In the genomic region with DNA sequence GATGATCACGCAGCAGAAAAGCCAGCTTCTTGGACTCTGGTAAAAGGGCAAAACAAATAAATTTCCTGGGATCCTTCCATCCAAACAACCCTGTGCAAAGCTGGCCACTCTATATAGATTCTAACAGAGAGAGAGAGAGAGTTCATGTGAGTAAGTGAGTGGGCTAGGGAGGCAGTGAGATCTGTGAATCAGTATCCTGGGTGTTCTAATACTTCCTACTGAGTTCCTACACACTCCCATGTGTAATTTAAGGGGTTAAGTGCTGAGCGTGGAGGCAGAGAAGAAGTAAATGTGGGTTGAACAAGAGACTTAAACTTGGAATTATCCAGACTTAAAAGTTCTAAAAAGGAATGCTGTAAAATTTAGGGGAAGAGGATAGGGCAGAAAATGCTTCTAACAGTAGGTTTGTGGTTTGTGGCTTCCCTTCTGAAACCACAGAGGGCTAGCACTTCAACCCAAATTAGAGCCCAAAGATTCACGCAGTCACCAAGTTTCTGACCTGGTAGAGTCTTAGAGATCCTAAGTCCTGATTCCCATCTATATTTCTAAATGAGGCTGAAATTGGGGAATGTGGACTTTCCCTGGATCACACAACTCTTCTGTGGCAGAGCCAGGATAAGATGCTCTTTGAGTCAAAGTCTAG, we compare ENCODE assay signal across 8 cellular contexts.
DNase-seq lines count a peak whose midpoint lies in the region; ATAC-seq and TF ChIP-seq lines count a peak whose summit lies in the region.
"Had no signal": no experiment of that assay in that cellular context is flagged by ENCODE, and none has a peak within 500 bp of the region (broad histone marks: within the 10 kb centered on the region; RNA-seq: fewer than 3 reads in every experiment).

No MANE protein-coding gene starts in this region.

- peaks cover 21% of the 10 kb centered on the region for H3K4me1 ChIP-seq in smooth muscle cell (ENCODE audit: low read depth)
- no peaks in the 10 kb centered on the region for H3K4me1 ChIP-seq in A673 (ENCODE audit: insufficient read depth, low read length, poor library complexity, severe bottlenecking)
- peaks cover 8% of the 10 kb centered on the region for H3K4me1 ChIP-seq in psoas muscle
- peaks cover 4% of the 10 kb centered on the region for H3K4me1 ChIP-seq in testis

- CTCF ChIA-PET in A673 (lab: Charles Lee), result no interaction called here

- H3K4me3 ChIP-seq in smooth muscle cell (no peak overlapping the region), A673 (ENCODE audit: low read depth, low read length, poor library complexity, severe bottlenecking) (no peak overlapping the region), psoas muscle (no peak overlapping the region), testis (no peak overlapping the region)

- DNase-seq in NOMO-1 (lab: John Stamatoyannopoulos, UW; ENCODE audit: unreplicated experiment in 2 of 2) (peak; percentile 61 to 72), smooth muscle cell (lab: John Stamatoyannopoulos, UW; ENCODE audit: unreplicated experiment) (no peak), A673 (ENCODE audit: low spot score) (no peak), psoas muscle (no peak), testis (no peak)
- DNase-seq: activated CD4-positive, alpha-beta T cell treated with anti-CD3 and anti-CD28 coated beads, Interleukin-2, amount 50 U/mL, for 4 hours had no signal

- intact Hi-C loops in A673 (cut with micrococcal nuclease; ENCODE audit: unreplicated experiment) (no loop called here), psoas muscle (cut with DNase I) (no loop called here), testis (cut with DNase I; ENCODE audit: low total_unique reads) (no loop called here)

- H3K27me3 ChIP-seq in smooth muscle cell (ENCODE audit: low read depth) (no peaks in the 10 kb centered on the region), A673 (replicated peaks; ENCODE audit: insufficient read depth, low read depth, low read length, poor library complexity) (peaks cover 9% of the 10 kb centered on the region), psoas muscle (ENCODE audit: insufficient read depth in 3 of 3, low read length in 2 of 3) (peaks cover 0 to 4% (median 0%) of the 10 kb centered on the region in 3 donors), testis (no peaks in the 10 kb centered on the region)

- ATAC-seq in GM19372 (IDR thresholded peaks at IDR 0.05; ENCODE audit: low read depth, unreplicated experiment), result peak; percentile 82
- peak; percentile 82 for ATAC-seq in HG02884 (IDR thresholded peaks at IDR 0.05; ENCODE audit: unreplicated experiment)
- no peak for ATAC-seq in psoas muscle

- no peak overlapping the region for H2AFZ ChIP-seq in smooth muscle cell (ENCODE audit: low read depth)

- H3K79me2 ChIP-seq in smooth muscle cell (ENCODE audit: low read depth), result no peaks in the 10 kb centered on the region

- no peak for TF ChIP-seq POLR2A in testis (IDR thresholded peaks at IDR 0.05)

- H3K27ac ChIP-seq in smooth muscle cell (ENCODE audit: low read depth) (no peak overlapping the region), A673 (ENCODE audit: low read depth, low read length, poor library complexity, severe bottlenecking) (no peak overlapping the region), psoas muscle (no peak overlapping the region), testis (no peak overlapping the region)

- H3K9ac ChIP-seq in smooth muscle cell (ENCODE audit: low read depth), result no peak overlapping the region

- H3K4me2 ChIP-seq in smooth muscle cell, result peak overlapping the region; percentile 30

- H3F3A ChIP-seq in smooth muscle cell (ENCODE audit: low read depth), result peaks cover 5% of the 10 kb centered on the region

- TF ChIP-seq CTCF in smooth muscle cell (IDR thresholded peaks at IDR 0.05; ENCODE audit: borderline replicate concordance, insufficient read depth, poor library complexity, severe bottlenecking) (no peak), A673 (conservative IDR thresholded peaks at IDR 0.05; ENCODE audit: low read depth, low read length) (no peak), psoas muscle (IDR thresholded peaks at IDR 0.05) (no peak), testis (IDR thresholded peaks at IDR 0.05) (no peak)

- WGBS in smooth muscle cell (ENCODE audit: low lambda C conversion rate), result 8% methylated on average over 3 of the region's 3 CpGs
- WGBS in psoas muscle, 3 donors, result 73 to 81% (median 75%) methylated on average over 3 of the region's 3 CpGs
- WGBS in testis, 2 donors, result 50 to 65% methylated on average over 3 of the region's 3 CpGs

- no peaks in the 10 kb centered on the region for H3K36me3 ChIP-seq in smooth muscle cell (ENCODE audit: low read depth)
- no peaks in the 10 kb centered on the region for H3K36me3 ChIP-seq in A673 (ENCODE audit: insufficient read depth, low read length, poor library complexity, severe bottlenecking)
- no peaks in the 10 kb centered on the region for H3K36me3 ChIP-seq in psoas muscle (ENCODE audit: insufficient read depth in 1 of 2, low read depth in 1 of 2)
- H3K36me3 ChIP-seq in testis (ENCODE audit: low read depth, missing control alignments), result no peaks in the 10 kb centered on the region

- POLR2A ChIA-PET in A673 (lab: Charles Lee; ENCODE audit: low non-redundant PET), result no interaction called here

- H3K9me3 ChIP-seq in smooth muscle cell (replicated peaks; ENCODE audit: low read depth) (no peaks in the 10 kb centered on the region), A673 (ENCODE audit: low read depth, low read length, poor library complexity, severe bottlenecking) (no peaks in the 10 kb centered on the region), psoas muscle (no peaks in the 10 kb centered on the region), testis (no peaks in the 10 kb centered on the region)

- peaks cover 36% of the 10 kb centered on the region for H4K20me1 ChIP-seq in smooth muscle cell (ENCODE audit: low read depth)

- no TSS peak for BruUV-seq in A673 (replicated peaks; lab: Mats Ljungman, UMichigan)

Comparison
In these comparisons a context has a peak if more than half of its experiments do, and no peak if none do; other contexts are left out.
1. ATAC-seq: peak in GM19372 (single experiment) and HG02884 (single experiment); none in psoas muscle (0 of 4).
2. DNase-seq: peak in NOMO-1 (2 of 2); none in smooth muscle cell (single experiment), A673 (single experiment), psoas muscle (0 of 2) and testis (single experiment).